ENCODE assay signal across 8 cellular contexts in genomic region chr3:22372292-22372949, GRCh38.
DNase-seq lines count a peak whose midpoint lies in the region; ATAC-seq and TF ChIP-seq lines count a peak whose summit lies in the region.
"Had no signal": no experiment of that assay in that cellular context is flagged by ENCODE, and none has a peak within 500 bp of the region (broad histone marks: within the 10 kb centered on the region; RNA-seq: fewer than 3 reads in every experiment).

No MANE protein-coding gene starts in this region.

- TF ChIP-seq EP300 in stomach (IDR thresholded peaks at IDR 0.05), result no peak

- no peak for TF ChIP-seq POLR2A in stomach (IDR thresholded peaks at IDR 0.05)

- in situ Hi-C loops in brain microvascular endothelial cell (cut with HindIII; ENCODE audit: low pct_ligation_motif_present, low sequenced_read_pairs), result no loop called here

- H3K27ac ChIP-seq in HUES6 (ENCODE audit: low read depth, low read length), result no peak overlapping the region
- no peak overlapping the region for H3K27ac ChIP-seq in brain microvascular endothelial cell
- no peak overlapping the region for H3K27ac ChIP-seq in stomach

- TF ChIP-seq CTCF in brain microvascular endothelial cell (IDR thresholded peaks at IDR 0.05; ENCODE audit: low read depth, low read length, missing control alignments) (no peak), stomach (IDR thresholded peaks at IDR 0.05) (no peak)

- H3K4me1 ChIP-seq in HUES6 (ENCODE audit: control insufficient read depth, insufficient read depth, low read length) (peaks cover 7% of the 10 kb centered on the region; the same call in 1 of the 2 replicates), stomach (peaks cover 0 to 12% (median 9%) of the 10 kb centered on the region in 4 donors)

- WGBS in stomach, 5 donors, result 2 to 5% (median 4%) methylated on average over 26 to 70 of the region's 70 CpGs

- no peak for ATAC-seq in GM21367 (IDR thresholded peaks at IDR 0.05; ENCODE audit: unreplicated experiment)
- ATAC-seq: GM12878 had no signal

- H3K4me3 ChIP-seq in HUES6 (ENCODE audit: low read depth, low read length) (peak overlapping the region; percentile 62), brain microvascular endothelial cell (ENCODE audit: low read depth, low read length) (peak overlapping the region; percentile 57), stomach (peak overlapping the region; percentile 33 to 40 (median 38))
- H3K4me3 ChIP-seq: GM12878 had no signal

- intact Hi-C loops in stomach (cut with DNase I; ENCODE audit: low total_unique reads), result no loop called here

- no peak for DNase-seq in brain microvascular endothelial cell
- peak; percentile 51 for DNase-seq in iPS-NIHi11 (ENCODE audit: low spot score)
- DNase-seq in stomach, result no peak
- DNase-seq in DMS79 (lab: John Stamatoyannopoulos, UW), result no peak
- no peak for DNase-seq in CD1c-positive myeloid dendritic cell (ENCODE audit: extremely low spot score)

- H3K36me3 ChIP-seq in HUES6 (ENCODE audit: control insufficient read depth, insufficient read depth, low read length) (no peaks in the 10 kb centered on the region), brain microvascular endothelial cell (replicated peaks) (no peaks in the 10 kb centered on the region), stomach (no peaks in the 10 kb centered on the region)

- H3K9ac ChIP-seq in HUES6 (ENCODE audit: low read length), result no peak overlapping the region

- H3K27me3 ChIP-seq in HUES6 (ENCODE audit: control insufficient read depth, insufficient read depth, low read length) (peaks cover 55% of the 10 kb centered on the region), brain microvascular endothelial cell (replicated peaks) (no peaks in the 10 kb centered on the region), stomach (peaks cover 0 to 42% (median 15%) of the 10 kb centered on the region in 3 donors)

- H3K9me3 ChIP-seq in HUES6 (ENCODE audit: control insufficient read depth, insufficient read depth, low read depth, low read length) (no peaks in the 10 kb centered on the region), stomach (no peaks in the 10 kb centered on the region)
